8 cellular contexts compared by ENCODE assay signal in genomic region chr2:190343500-190344274, GRCh38. TPM values are rescaled to one million over a fixed set of nuclear protein-coding genes. Genes with fewer than 3 reads are reported as not detected.
DNase-seq lines count a peak whose midpoint lies in the region; ATAC-seq and FAIRE-seq lines count a peak whose summit lies in the region.

A gene with protein sequence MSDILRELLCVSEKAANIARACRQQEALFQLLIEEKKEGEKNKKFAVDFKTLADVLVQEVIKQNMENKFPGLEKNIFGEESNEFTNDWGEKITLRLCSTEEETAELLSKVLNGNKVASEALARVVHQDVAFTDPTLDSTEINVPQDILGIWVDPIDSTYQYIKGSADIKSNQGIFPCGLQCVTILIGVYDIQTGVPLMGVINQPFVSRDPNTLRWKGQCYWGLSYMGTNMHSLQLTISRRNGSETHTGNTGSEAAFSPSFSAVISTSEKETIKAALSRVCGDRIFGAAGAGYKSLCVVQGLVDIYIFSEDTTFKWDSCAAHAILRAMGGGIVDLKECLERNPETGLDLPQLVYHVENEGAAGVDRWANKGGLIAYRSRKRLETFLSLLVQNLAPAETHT (plus strand): TSS chr2:190343589. CDS start chr2:190360103, 16,514 bp downstream.

- ATAC-seq in GM21526 (IDR thresholded peaks at IDR 0.05; ENCODE audit: low FRiP score, unreplicated experiment): peak; percentile 58
- ATAC-seq in left cardiac atrium: peak; percentile 91 to 95

- DNase-seq in GM03348 (ENCODE audit: low spot score): peak; percentile 86
- DNase-seq in HTR-8/SVneo (ENCODE audit: insufficient read length, low spot score): peak; percentile 72
- DNase-seq in SW 1271 (lab: John Stamatoyannopoulos, UW): peak; percentile 46 to 70
- peak in 43 of 58 donors; percentile 28 to 80 (median 62) for DNase-seq in anterior cingulate cortex (lab: John Stamatoyannopoulos, UW)
- DNase-seq in left cardiac atrium: peak; percentile 89
- peak; percentile 93 for DNase-seq in posterior vena cava (ENCODE audit: low spot score)
- no peak for DNase-seq in NCI-H1436 (lab: John Stamatoyannopoulos, UW)

- peak; percentile 92 for FAIRE-seq in HTR-8/SVneo (lab: Jason Lieb, UNC)

- intact Hi-C loops in left cardiac atrium (cut with DNase I): loop anchor here in 1 of 2 donors (10.0 kb wide), 1 partner anchor 461 kb away; no protein-coding TSS in a partner anchor
- intact Hi-C loops in posterior vena cava (cut with DNase I): no loop called here

RNA-seq across cellular contexts. Expression of the gene that starts here (rescaled TPM):
- 10 to 100 TPM; 29.9 to 43.6 TPM for total RNA-seq in left cardiac atrium
- 10 to 100 TPM; 20.1 to 23.4 TPM for total RNA-seq in posterior vena cava
